In the genomic region with DNA sequence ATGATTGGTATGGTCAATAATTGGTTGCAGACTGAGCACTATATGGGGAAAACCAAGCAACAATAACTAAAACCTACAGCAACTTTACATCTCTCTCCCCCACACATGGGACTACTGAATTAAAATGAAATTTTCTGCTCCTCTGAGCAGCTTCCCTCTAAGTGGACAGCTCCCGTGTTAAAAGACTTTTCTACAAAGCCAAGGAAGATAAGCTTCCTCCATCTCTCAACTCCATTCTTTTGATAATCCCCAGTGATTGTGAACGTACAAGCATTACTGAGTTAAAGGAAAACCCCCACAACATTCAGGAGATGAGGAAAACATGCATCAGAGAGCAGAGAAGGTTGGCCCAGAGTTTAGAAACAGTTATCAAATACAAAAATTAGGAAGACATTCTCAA, we compare ENCODE assay signal across 20 cellular contexts. TPM values are rescaled to one million over a fixed set of nuclear protein-coding genes. Genes with fewer than 3 reads are reported as not detected.
DNase-seq lines count a peak whose midpoint lies in the region; FAIRE-seq and TF ChIP-seq lines count a peak whose summit lies in the region.
"Had no signal": no experiment of that assay in that cellular context is flagged by ENCODE, and none has a peak within 500 bp of the region (broad histone marks: within the 10 kb centered on the region; RNA-seq: fewer than 3 reads in every experiment).

No MANE protein-coding gene starts in this region.

- TF ChIP-seq RAD21 in Ishikawa (IDR thresholded peaks at IDR 0.05; ENCODE audit: low read depth): no peak

- H3K79me2 ChIP-seq in astrocyte (ENCODE audit: insufficient read depth, low read length): peaks cover 7% of the 10 kb centered on the region
- no peaks in the 10 kb centered on the region for H3K79me2 ChIP-seq in neural progenitor cell (ENCODE audit: low read depth)

- H3K27me3 ChIP-seq in astrocyte (ENCODE audit: insufficient read depth, low read length) (no peaks in the 10 kb centered on the region), neural progenitor cell (no peaks in the 10 kb centered on the region)
- H3K27me3 ChIP-seq: BLaER1 had no signal

- H3K9me3 ChIP-seq in astrocyte (ENCODE audit: insufficient read depth, low read depth, low read length) (no peaks in the 10 kb centered on the region), neural progenitor cell (ENCODE audit: low read depth) (no peaks in the 10 kb centered on the region)
- H3K9me3 ChIP-seq: BLaER1, Caco-2 had no signal

- H3K4me3 ChIP-seq in astrocyte (ENCODE audit: insufficient read depth, low read depth, low read length) (no peak overlapping the region), neural progenitor cell (peak overlapping the region; percentile 1)
- H3K4me3 ChIP-seq: BLaER1 had no signal

- no peak overlapping the region for H3K4me3 Mint-ChIP-seq in astrocyte (ENCODE audit: unreplicated experiment)
- no peak overlapping the region for H3K4me3 Mint-ChIP-seq in neural progenitor cell
- H3K4me3 Mint-ChIP-seq: B cell; CD4-positive, CD25-positive, alpha-beta regulatory T cell; CD8-positive, alpha-beta T cell had no signal

- H3K9me3 Mint-ChIP-seq in astrocyte (ENCODE audit: unreplicated experiment) (no peaks in the 10 kb centered on the region), neural progenitor cell (no peaks in the 10 kb centered on the region)
- H3K9me3 Mint-ChIP-seq: CD8-positive, alpha-beta T cell had no signal

- H3K4me2 ChIP-seq in astrocyte (ENCODE audit: low read length) (no peak overlapping the region), neural progenitor cell (peak overlapping the region; percentile 70)
- H3K4me2 ChIP-seq: BLaER1 had no signal

- no peak for TF ChIP-seq CTCF in astrocyte (IDR thresholded peaks at IDR 0.05; ENCODE audit: insufficient read depth, low read depth, low read length)
- TF ChIP-seq CTCF in neural progenitor cell (IDR thresholded peaks at IDR 0.05): no peak

- TF ChIP-seq EP300 in Ishikawa (IDR thresholded peaks at IDR 0.05; ENCODE audit: borderline replicate concordance): no peak

- no peak overlapping the region for H3K9ac ChIP-seq in astrocyte (ENCODE audit: low read length)
- no peak overlapping the region for H3K9ac ChIP-seq in neural progenitor cell
- H3K9ac ChIP-seq: BLaER1 had no signal

- no peak for TF ChIP-seq POLR2A in H54 (IDR thresholded peaks at IDR 0.05; ENCODE audit: low read depth, low read length)

- H3K4me1 ChIP-seq in astrocyte (ENCODE audit: insufficient read depth, low read length) (no peaks in the 10 kb centered on the region), neural progenitor cell (peaks cover 28% of the 10 kb centered on the region)
- H3K4me1 ChIP-seq: BLaER1, Caco-2 had no signal

- H3K4me1 Mint-ChIP-seq in astrocyte (ENCODE audit: low read depth, unreplicated experiment) (no peaks in the 10 kb centered on the region), neural progenitor cell (peaks cover 6% of the 10 kb centered on the region)
- H3K4me1 Mint-ChIP-seq: B cell; CD4-positive, CD25-positive, alpha-beta regulatory T cell had no signal

- no peak overlapping the region for H3K27ac ChIP-seq in astrocyte (ENCODE audit: low read depth, low read length)
- H3K27ac ChIP-seq in neural progenitor cell: peak overlapping the region; percentile 36
- H3K27ac ChIP-seq: BLaER1, C4-2B had no signal

- peaks cover 12% of the 10 kb centered on the region for H4K20me1 ChIP-seq in astrocyte (ENCODE audit: insufficient read depth, low read length)
- no peaks in the 10 kb centered on the region for H4K20me1 ChIP-seq in neural progenitor cell (ENCODE audit: low read depth)
- H4K20me1 ChIP-seq: BLaER1 had no signal

- peaks cover 4% of the 10 kb centered on the region for H3F3A ChIP-seq in neural progenitor cell (ENCODE audit: low read depth)

- no peaks in the 10 kb centered on the region for H3K36me3 Mint-ChIP-seq in astrocyte (ENCODE audit: low read depth, unreplicated experiment)
- H3K36me3 Mint-ChIP-seq in neural progenitor cell: no peaks in the 10 kb centered on the region
- H3K36me3 Mint-ChIP-seq: CD4-positive, CD25-positive, alpha-beta regulatory T cell; CD8-positive, alpha-beta T cell had no signal

- DNase-seq in astrocyte (ENCODE audit: low read depth): no peak
- peak; percentile 50 for DNase-seq in neural progenitor cell (ENCODE audit: low spot score)
- DNase-seq in activated CD4-positive, alpha-beta T cell treated with anti-CD3 and anti-CD28 coated beads, Interleukin-2, amount 50 U/mL, for 48 hours: no peak
- no peak for DNase-seq in hypothalamus (lab: John Stamatoyannopoulos, UW)
- DNase-seq in H54 (ENCODE audit: insufficient read length, low spot score): no peak
- DNase-seq: Caco-2; CD4-positive, CD25-positive, alpha-beta regulatory T cell; CD8-positive, alpha-beta T cell; DMS153; DND-41; GOT3; H7; HCEC 1CT had no signal

- H3K27me3 Mint-ChIP-seq in astrocyte (ENCODE audit: low read depth, unreplicated experiment) (peaks cover 2% of the 10 kb centered on the region), neural progenitor cell (ENCODE audit: insufficient read depth, low read depth) (peaks cover 3% of the 10 kb centered on the region)

- FAIRE-seq in astrocyte (lab: Jason Lieb, UNC) (peak; percentile 5), H54 (lab: Jason Lieb, UNC) (no peak)
- FAIRE-seq: G401.6, GM12892 had no signal

- H3K36me3 ChIP-seq in astrocyte (ENCODE audit: insufficient read depth, low read length) (no peaks in the 10 kb centered on the region), neural progenitor cell (no peaks in the 10 kb centered on the region)
- H3K36me3 ChIP-seq: BLaER1 had no signal

- no peak overlapping the region for H2AFZ ChIP-seq in astrocyte (ENCODE audit: low read depth, low read length)
- no peak overlapping the region for H2AFZ ChIP-seq in neural progenitor cell (replicated peaks)

- H3K27ac Mint-ChIP-seq in astrocyte (ENCODE audit: unreplicated experiment) (no peak overlapping the region), neural progenitor cell (no peak overlapping the region)
- H3K27ac Mint-ChIP-seq: B cell; CD4-positive, CD25-positive, alpha-beta regulatory T cell; CD8-positive, alpha-beta T cell had no signal

TF ChIP-seq in Ishikawa, 13 proteins besides CTCF, POLR2A, EP300 and RAD21:
- TF ChIP-seq CREB1 (IDR thresholded peaks at IDR 0.05; ENCODE audit: low read depth) (no peak), CEBPB (IDR thresholded peaks at IDR 0.05) (no peak)
- TF ChIP-seq, protein P1, sequence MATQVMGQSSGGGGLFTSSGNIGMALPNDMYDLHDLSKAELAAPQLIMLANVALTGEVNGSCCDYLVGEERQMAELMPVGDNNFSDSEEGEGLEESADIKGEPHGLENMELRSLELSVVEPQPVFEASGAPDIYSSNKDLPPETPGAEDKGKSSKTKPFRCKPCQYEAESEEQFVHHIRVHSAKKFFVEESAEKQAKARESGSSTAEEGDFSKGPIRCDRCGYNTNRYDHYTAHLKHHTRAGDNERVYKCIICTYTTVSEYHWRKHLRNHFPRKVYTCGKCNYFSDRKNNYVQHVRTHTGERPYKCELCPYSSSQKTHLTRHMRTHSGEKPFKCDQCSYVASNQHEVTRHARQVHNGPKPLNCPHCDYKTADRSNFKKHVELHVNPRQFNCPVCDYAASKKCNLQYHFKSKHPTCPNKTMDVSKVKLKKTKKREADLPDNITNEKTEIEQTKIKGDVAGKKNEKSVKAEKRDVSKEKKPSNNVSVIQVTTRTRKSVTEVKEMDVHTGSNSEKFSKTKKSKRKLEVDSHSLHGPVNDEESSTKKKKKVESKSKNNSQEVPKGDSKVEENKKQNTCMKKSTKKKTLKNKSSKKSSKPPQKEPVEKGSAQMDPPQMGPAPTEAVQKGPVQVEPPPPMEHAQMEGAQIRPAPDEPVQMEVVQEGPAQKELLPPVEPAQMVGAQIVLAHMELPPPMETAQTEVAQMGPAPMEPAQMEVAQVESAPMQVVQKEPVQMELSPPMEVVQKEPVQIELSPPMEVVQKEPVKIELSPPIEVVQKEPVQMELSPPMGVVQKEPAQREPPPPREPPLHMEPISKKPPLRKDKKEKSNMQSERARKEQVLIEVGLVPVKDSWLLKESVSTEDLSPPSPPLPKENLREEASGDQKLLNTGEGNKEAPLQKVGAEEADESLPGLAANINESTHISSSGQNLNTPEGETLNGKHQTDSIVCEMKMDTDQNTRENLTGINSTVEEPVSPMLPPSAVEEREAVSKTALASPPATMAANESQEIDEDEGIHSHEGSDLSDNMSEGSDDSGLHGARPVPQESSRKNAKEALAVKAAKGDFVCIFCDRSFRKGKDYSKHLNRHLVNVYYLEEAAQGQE (IDR thresholded peaks at IDR 0.05; ENCODE audit: low read depth): peak; percentile 25; the same call in 1 of the 2 replicates

RNA-seq across cellular contexts. Expression of gene CCBE1, which starts 21.9 kb away (rescaled TPM):
- total RNA-seq in astrocyte (2.7 and 4.1 TPM in 2 replicates), neural progenitor cell (ENCODE audit: low replicate concordance) (2.9 and 6.4 TPM in 2 replicates)
- total RNA-seq: A673; B cell; CD4-positive, CD25-positive, alpha-beta regulatory T cell; CD8-positive, alpha-beta T cell had no signal
